ENCODE assay signal across 30 cellular contexts in the genomic region with DNA sequence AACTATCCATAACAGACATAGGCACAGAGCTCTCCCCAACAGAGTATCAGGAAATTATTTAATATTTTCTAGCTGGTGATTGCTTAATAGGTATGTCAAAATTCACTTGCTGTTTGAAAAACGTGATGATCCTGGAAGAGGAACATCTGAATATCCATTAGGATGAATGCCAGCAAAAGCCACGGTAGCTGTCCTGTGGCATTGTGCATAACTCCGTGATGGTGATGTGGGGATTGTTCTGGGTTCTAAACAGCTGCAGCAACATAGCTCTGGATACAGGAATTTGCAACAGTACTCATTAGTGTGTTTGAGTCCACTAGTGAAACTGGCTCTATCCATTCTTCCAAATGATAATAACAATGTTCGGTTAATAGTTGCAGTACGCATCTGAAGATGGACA.
"Had no signal": no experiment of that assay in that cellular context is flagged by ENCODE, and none has a peak within 500 bp of the region (broad histone marks: within the 10 kb centered on the region; RNA-seq: fewer than 3 reads in every experiment).

No MANE protein-coding gene starts in this region.

- H3K4me1 ChIP-seq: adrenal gland, ascending aorta had no signal

- H3K36me3 ChIP-seq: adrenal gland, ascending aorta, cardiac muscle cell had no signal

- H3K4me3 ChIP-seq: adrenal gland, ascending aorta, cardiac muscle cell had no signal

- DNase-seq: activated B cell treated with CpG ODN at 0.5 μM for 24 hours; activated CD4-positive, alpha-beta memory T cell treated with anti-CD3 and anti-CD28 coated beads for 36 hours; activated CD4-positive, alpha-beta T cell treated with anti-CD3 and anti-CD28 coated beads for 4 hours; activated CD4-positive, alpha-beta T cell treated with anti-CD3 and anti-CD28 coated beads, Interleukin-2, amount 10 ng/mL, durations not matched to agents 24 days and 14 days; activated CD4-positive, alpha-beta T cell treated with anti-CD3 and anti-CD28 coated beads, Interleukin-2, amount 50 U/mL, for 1 hour; activated CD4-positive, alpha-beta T cell treated with anti-CD3 and anti-CD28 coated beads, Interleukin-2, amount 50 U/mL, for 4 hours; activated CD4-positive, CD25-positive, alpha-beta regulatory T cell treated with anti-CD3 and anti-CD28 coated beads, Interleukin-2, amount 50 U/mL, for 72 hours; activated CD8-positive, alpha-beta memory T cell treated with anti-CD3 and anti-CD28 coated beads, Interleukin-2, amount 50 U/mL, for 4 hours; activated CD8-positive, alpha-beta T cell treated with anti-CD3 and anti-CD28 coated beads for 36 hours; activated effector memory CD4-positive, alpha-beta T cell treated with anti-CD3 and anti-CD28 coated beads, Interleukin-2, amount 50 U/mL, for 16 hours; activated gamma-delta T cell treated with Interleukin-2 at 50 U/mL for 16 hours; activated naive CD4-positive, alpha-beta T cell; activated naive CD4-positive, alpha-beta T cell treated with anti-CD3 and anti-CD28 coated beads for 36 hours; activated naive CD4-positive, alpha-beta T cell treated with anti-CD3 and anti-CD28 coated beads, Interleukin-2, amount 50 U/mL, for 16 hours; activated naive CD8-positive, alpha-beta T cell treated with anti-CD3 and anti-CD28 coated beads for 36 hours; activated T-cell treated with anti-CD3 and anti-CD28 coated beads for 4 hours; activated T-cell treated with anti-CD3 and anti-CD28 coated beads, Interleukin-2, amount 50 U/mL, for 1 hour; activated T-cell treated with anti-CD3 and anti-CD28 coated beads, Interleukin-2, amount 50 U/mL, for 4 hours; activated T-cell treated with anti-CD3 and anti-CD28 coated beads, Interleukin-2, amount 50 U/mL, for 72 hours; adrenal gland; amygdala; anterior cingulate cortex; caudate nucleus; cerebellar nuclear complex; T-helper 1 cell; T-helper 2 cell; T-helper 9 cell had no signal

- H3K27ac ChIP-seq: adrenal gland, ascending aorta, cardiac muscle cell, VCaP had no signal

- H3K27me3 ChIP-seq: adrenal gland, ascending aorta, cardiac muscle cell had no signal

- H3K9me3 ChIP-seq: adrenal gland, ascending aorta had no signal
